In the genomic region with DNA sequence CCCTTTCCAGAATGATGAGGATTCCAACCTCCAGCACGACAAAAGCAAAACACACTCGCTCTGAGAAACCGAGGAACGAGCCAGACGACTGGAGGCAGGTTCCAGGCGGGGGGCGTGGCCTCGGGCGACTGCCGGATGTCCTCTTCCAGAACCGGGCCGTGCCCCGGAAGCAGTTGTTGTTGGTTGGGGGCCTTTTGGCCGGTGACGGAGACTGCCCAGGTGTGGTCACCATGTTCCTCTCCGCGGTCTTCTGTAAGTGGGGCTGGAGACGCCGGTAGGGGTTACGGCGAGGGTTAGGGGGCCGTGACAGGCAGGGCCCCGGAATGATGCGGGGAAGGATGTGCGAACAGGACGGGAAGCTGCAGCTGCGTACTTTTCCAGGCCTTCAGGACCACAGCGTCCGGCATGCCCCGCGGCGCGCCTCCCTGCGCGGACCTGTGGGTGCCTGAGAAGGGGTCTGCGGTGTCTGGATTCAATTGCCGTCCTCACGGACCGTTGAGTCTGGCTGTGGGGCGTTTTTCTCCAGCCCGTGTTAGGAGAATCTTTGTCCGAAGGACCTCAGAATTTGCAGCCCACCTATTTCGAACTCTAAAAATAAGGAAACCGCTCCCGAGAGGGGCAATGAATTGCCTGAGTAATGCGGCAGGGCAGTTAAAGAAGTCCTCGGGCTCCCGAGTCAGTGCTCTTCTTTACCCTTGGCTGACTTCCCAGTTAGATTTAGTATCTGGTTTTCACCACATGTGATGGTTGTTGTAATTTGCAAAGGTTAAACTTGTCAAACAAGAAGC, we compare ENCODE assay signal across 8 cellular contexts. TPM values are rescaled to one million over a fixed set of nuclear protein-coding genes. Genes with fewer than 3 reads are reported as not detected.
DNase-seq lines count a peak whose midpoint lies in the region; ATAC-seq, FAIRE-seq and TF ChIP-seq lines count a peak whose summit lies in the region.

Gene MRPL33 (plus strand): TSS at position 172 of the 788 bp plus-strand sequence. CDS start 59 bp downstream, at position 231.

- peaks cover 24 to 28% of the 10 kb centered on the region in 2 donors for H3K4me1 ChIP-seq in adrenal gland (replicated peaks in 1 of 2)
- peaks cover 5 to 51% (median 41%) of the 10 kb centered on the region in 9 donors for H3K4me1 ChIP-seq in heart right ventricle
- H3K4me1 ChIP-seq in upper lobe of right lung = peaks cover 31% of the 10 kb centered on the region

- H3K27me3 ChIP-seq in adrenal gland (no peaks in the 10 kb centered on the region), heart right ventricle (no peaks in the 10 kb centered on the region), upper lobe of right lung (no peaks in the 10 kb centered on the region)

- TF ChIP-seq CTCF in adrenal gland (IDR thresholded peaks at IDR 0.05) (no peak), heart right ventricle (IDR thresholded peaks at IDR 0.05) (no peak), upper lobe of right lung (IDR thresholded peaks at IDR 0.05) (no peak)

- intact Hi-C loops in adrenal gland (cut with DNase I) = loop anchor here (10.0 kb wide), 2 partner anchors 113 to 623 kb away; partner anchors contain the start of gene FOSL2 (in 1 of the 2)
- intact Hi-C loops in heart right ventricle (cut with DNase I) = loop anchor here in 6 of 10 donors (5.0 to 10.0 kb wide), 3 partner anchors 49 to 626 kb away; partner anchors contain the start of gene FOSL2 (in 4 of the 6)
- intact Hi-C loops in posterior vena cava (cut with DNase I) = no loop called here
- intact Hi-C loops in upper lobe of right lung (cut with DNase I) = no loop called here

- H3K36me3 ChIP-seq in adrenal gland (replicated peaks in 1 of 2) (peaks cover 0 to 11% of the 10 kb centered on the region in 2 donors), heart right ventricle (peaks cover 0 to 34% (median 6%) of the 10 kb centered on the region in 9 donors), upper lobe of right lung (peaks cover 13% of the 10 kb centered on the region)

- ATAC-seq in HG02840 (IDR thresholded peaks at IDR 0.05; ENCODE audit: low FRiP score, unreplicated experiment) (peak; percentile 94), heart right ventricle (peak; percentile 97 to 98 (median 98)), upper lobe of right lung (peak; percentile 99)

- peak; percentile 91 for TF ChIP-seq POLR2A in GM12891 (IDR thresholded peaks at IDR 0.05; ENCODE audit: low read depth, low read length)
- peak; percentile 81 to 82 for TF ChIP-seq POLR2A in adrenal gland (IDR thresholded peaks at IDR 0.05)

- no peaks in the 10 kb centered on the region for H3K9me3 ChIP-seq in adrenal gland (replicated peaks in 1 of 3)
- H3K9me3 ChIP-seq in heart right ventricle = no peaks in the 10 kb centered on the region
- H3K9me3 ChIP-seq in upper lobe of right lung = no peaks in the 10 kb centered on the region

- WGBS in adrenal gland, 4 donors = 0 to 2% (median 0%) methylated on average over 8 to 48 of the region's 48 CpGs
- WGBS in heart right ventricle, 2 donors = 0% methylated on average over 48 of the region's 48 CpGs

- peak within 1 kb of the TSS; percentile 49 to 90 (median 56) for H3K4me3 ChIP-seq in adrenal gland
- peak within 1 kb of the TSS; percentile 50 to 90 (median 73) for H3K4me3 ChIP-seq in heart right ventricle
- H3K4me3 ChIP-seq in upper lobe of right lung = peak within 1 kb of the TSS; percentile 70

- peak within 1 kb of the TSS; percentile 70 to 95 (median 92) for H3K27ac ChIP-seq in adrenal gland
- peak within 1 kb of the TSS; percentile 62 to 96 (median 92) for H3K27ac ChIP-seq in heart right ventricle
- peak within 1 kb of the TSS; percentile 92 for H3K27ac ChIP-seq in upper lobe of right lung

- DNase-seq in GM12891 (ENCODE audit: insufficient read length, low spot score) = peak; percentile 92
- DNase-seq in NCI-H146 (lab: John Stamatoyannopoulos, UW) = peak; percentile 95
- DNase-seq in T-helper 1 cell = peak; percentile 83 to 91 (median 89)
- peak; percentile 96 to 99 (median 98) for DNase-seq in adrenal gland
- DNase-seq in heart right ventricle = peak; percentile 95
- DNase-seq in posterior vena cava (ENCODE audit: low spot score) = peak; percentile 98
- DNase-seq in upper lobe of right lung = peak; percentile 98

- FAIRE-seq in GM12891 (lab: Jason Lieb, UNC) = peak; percentile 95

TF ChIP-seq in GM12891, 5 proteins besides CTCF, POLR2A, EP300 and RAD21:
- TF ChIP-seq POLR2AphosphoS5 (IDR thresholded peaks at IDR 0.05; ENCODE audit: low read depth, low read length) (peak; percentile 88), SPI1 (IDR thresholded peaks at IDR 0.05; ENCODE audit: low read depth, low read length) (no peak), TAF1 (IDR thresholded peaks at IDR 0.05; ENCODE audit: low read depth, low read length) (peak; percentile 46; the same call in 1 of the 2 replicates), PAX5 (IDR thresholded peaks at IDR 0.05; ENCODE audit: insufficient read depth, low read length, severe bottlenecking) (no peak), POU2F2 (IDR thresholded peaks at IDR 0.05; ENCODE audit: low read depth, low read length) (peak; percentile 59)

RNA-seq across cellular contexts. Expression of gene MRPL33, which starts in this region (rescaled TPM):
- 148 TPM for polyA plus RNA-seq in GM12891 (2012; ENCODE audit: low read depth, missing spikeins)
- total RNA-seq in adrenal gland (1,000 to 10,000 TPM in 1 of 8 donors, 100 to 1,000 TPM in 7; 211 to 1,020 (median 554) TPM), heart right ventricle (100 to 1,000 TPM; 170 to 416 (median 253) TPM), posterior vena cava (10 to 100 TPM; 88.8 to 93.0 TPM), upper lobe of right lung (79.4 TPM)
- polyA plus RNA-seq in adrenal gland (100 to 1,000 TPM; 253 to 508 (median 491) TPM), heart right ventricle (100 to 1,000 TPM; 123 to 661 TPM)

Comparison
In these comparisons a context has a peak if more than half of its experiments do, and no peak if none do; other contexts are left out.
1. Peak in every context shown above with its lines: DNase-seq, ATAC-seq, H3K4me3 ChIP-seq and H3K27ac ChIP-seq.
2. intact Hi-C loops: an anchor here in adrenal gland (10.0 kb wide) and heart right ventricle (5.0 to 10.0 kb wide); none called in posterior vena cava and upper lobe of right lung.